1 cellular context compared by ENCODE assay signal in genomic region chr21:39472786-39473185, GRCh38.
TF ChIP-seq lines count a peak whose summit lies in the region.

No MANE protein-coding gene starts in this region.

TF ChIP-seq in HepG2, 621 proteins besides CTCF, POLR2A, EP300 and RAD21:
- peak; percentile 26 to 57; a peak in 3 of 4 replicates for TF ChIP-seq MAFK (conservative IDR thresholded peaks at IDR 0.05 in 1 of 2, IDR thresholded peaks at IDR 0.05 in 1 of 2; ENCODE audit: low read length in 2 of 2)
- no peak for TF ChIP-seq REL (CRISPR knock-in tag; conservative IDR thresholded peaks at IDR 0.05)
